ENCODE assay signal across 8 cellular contexts in the genomic region with DNA sequence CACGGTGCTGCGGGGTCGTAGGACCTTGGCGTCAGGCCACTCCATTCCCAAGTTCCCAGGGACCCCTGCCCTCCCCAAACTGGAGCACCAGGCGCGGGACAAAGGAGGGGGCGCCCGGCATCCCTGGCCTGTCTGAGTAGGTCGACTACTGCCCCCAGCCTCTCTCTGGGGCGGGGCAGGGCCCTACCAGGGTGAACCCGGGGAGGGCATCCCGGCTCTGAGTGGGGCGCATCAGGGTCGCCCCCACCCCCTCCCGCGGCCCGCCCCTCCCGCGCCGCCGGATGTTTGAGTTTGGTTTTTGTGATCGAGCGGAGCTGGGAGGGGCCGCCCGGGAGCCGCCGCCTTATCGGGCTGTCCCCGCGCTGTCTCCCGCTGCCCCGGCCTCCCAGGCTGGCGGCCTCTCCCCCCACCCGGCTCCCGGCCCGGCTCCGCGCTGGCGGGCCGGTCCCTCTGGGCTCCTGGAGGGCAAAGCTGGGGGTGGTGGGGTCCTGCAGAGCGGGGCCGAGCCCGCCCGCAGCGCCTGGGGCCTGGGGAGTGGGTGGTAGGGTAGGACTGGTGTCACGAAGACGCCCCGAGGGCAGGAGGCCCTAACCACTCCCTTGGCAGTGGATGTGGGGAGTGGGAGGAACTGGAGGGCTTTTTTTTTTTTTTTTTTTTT. TPM values are rescaled to one million over a fixed set of nuclear protein-coding genes. Genes with fewer than 3 reads are reported as not detected.
DNase-seq lines count a peak whose midpoint lies in the region; ATAC-seq and TF ChIP-seq lines count a peak whose summit lies in the region.

No MANE protein-coding gene starts in this region.

- peak; percentile 54 for ATAC-seq in GM23338
- ATAC-seq in activated CD8-positive, alpha-beta T cell treated with anti-CD3 and anti-CD28 coated beads, Interleukin-2, amount 10 ng/mL, durations not matched to agents 7 days and 5 days = peak; percentile 82
- no peak for ATAC-seq in GM21723 (IDR thresholded peaks at IDR 0.05; ENCODE audit: unreplicated experiment)

- H3K4me1 Mint-ChIP-seq in GM23338 = peaks cover 44% of the 10 kb centered on the region
- peaks cover 11% of the 10 kb centered on the region for H3K4me1 Mint-ChIP-seq in activated CD8-positive, alpha-beta T cell treated with anti-CD3 and anti-CD28 coated beads, Interleukin-2, amount 10 ng/mL, durations not matched to agents 7 days and 5 days (ENCODE audit: low read depth)

- peaks cover 40% of the 10 kb centered on the region for H3K4me1 ChIP-seq in GM23338 (ENCODE audit: insufficient read depth)
- peaks cover 0 to 30% of the 10 kb centered on the region in 2 donors for H3K4me1 ChIP-seq in right atrium auricular region
- peaks cover 0 to 7% (median 3%) of the 10 kb centered on the region in 4 donors for H3K4me1 ChIP-seq in sigmoid colon

- H3K4me3 Mint-ChIP-seq in GM23338 = peak overlapping the region; percentile 58; the same call in 2 of the 3 replicates
- peak overlapping the region; percentile 46 for H3K4me3 Mint-ChIP-seq in activated CD8-positive, alpha-beta T cell treated with anti-CD3 and anti-CD28 coated beads, Interleukin-2, amount 10 ng/mL, durations not matched to agents 7 days and 5 days

- CTCF ChIA-PET in activated CD8-positive, alpha-beta T cell treated with anti-CD3 and anti-CD28 coated beads, Interleukin-2, amount 10 ng/mL, durations not matched to agents 7 days and 5 days (lab: Charles Lee) = interaction anchor here (0.6 to 0.7 kb wide), 2 partner anchors 17 to 36 kb away, joined by 3 to 5 read pairs; no protein-coding TSS in a partner anchor

- peak; percentile 54 for DNase-seq in GM23338 (ENCODE audit: low spot score)
- DNase-seq in activated CD8-positive, alpha-beta T cell treated with anti-CD3 and anti-CD28 coated beads, Interleukin-2, amount 10 ng/mL, durations not matched to agents 7 days and 5 days = peak; percentile 51
- DNase-seq in right atrium auricular region (ENCODE audit: low spot score) = no peak
- DNase-seq in sigmoid colon = no peak
- DNase-seq in NCI-H2029 (lab: John Stamatoyannopoulos, UW) = no peak
- no peak for DNase-seq in NCI-H187 treated with DMSO at 0.1 percent for 48 hours (lab: John Stamatoyannopoulos, UW)
- no peak for DNase-seq in NCI-H774 (lab: John Stamatoyannopoulos, UW)

- no peak for TF ChIP-seq POLR2A in sigmoid colon (IDR thresholded peaks at IDR 0.05)

- no peak overlapping the region for H3K27ac ChIP-seq in GM23338 (ENCODE audit: low read depth)
- H3K27ac ChIP-seq in right atrium auricular region = peak overlapping the region; percentile 62 to 73
- no peak overlapping the region for H3K27ac ChIP-seq in sigmoid colon

- no peak overlapping the region for H3K27ac Mint-ChIP-seq in GM23338
- H3K27ac Mint-ChIP-seq in activated CD8-positive, alpha-beta T cell treated with anti-CD3 and anti-CD28 coated beads, Interleukin-2, amount 10 ng/mL, durations not matched to agents 7 days and 5 days = no peak overlapping the region

- no peaks in the 10 kb centered on the region for H4K20me1 ChIP-seq in GM23338 (replicated peaks; ENCODE audit: insufficient read depth)

- H3K9me2 ChIP-seq in GM23338 (ENCODE audit: insufficient read depth) = no peaks in the 10 kb centered on the region

- H3K27me3 Mint-ChIP-seq in GM23338 (ENCODE audit: insufficient read depth, low read depth, poor library complexity) = peaks cover 29% of the 10 kb centered on the region
- H3K27me3 Mint-ChIP-seq in activated CD8-positive, alpha-beta T cell treated with anti-CD3 and anti-CD28 coated beads, Interleukin-2, amount 10 ng/mL, durations not matched to agents 7 days and 5 days (ENCODE audit: low read depth) = peaks cover 7% of the 10 kb centered on the region

- H3K4me2 ChIP-seq in GM23338 = peak overlapping the region; percentile 81

- H3K79me2 ChIP-seq in GM23338 (replicated peaks; ENCODE audit: insufficient read depth) = no peaks in the 10 kb centered on the region

- intact Hi-C loops in sigmoid colon (cut with DNase I) = no loop called here

- H3K27me3 ChIP-seq in GM23338 (ENCODE audit: insufficient read depth) (no peaks in the 10 kb centered on the region), right atrium auricular region (no peaks in the 10 kb centered on the region), sigmoid colon (peaks cover 0 to 25% (median 0%) of the 10 kb centered on the region in 3 donors)

- H3K4me3 ChIP-seq in GM23338 = peak overlapping the region; percentile 53
- peak overlapping the region; percentile 21 to 46 for H3K4me3 ChIP-seq in right atrium auricular region
- peak overlapping the region in 3 of 4 donors; percentile 10 to 38 (median 37) for H3K4me3 ChIP-seq in sigmoid colon

- no peak for TF ChIP-seq EP300 in sigmoid colon (IDR thresholded peaks at IDR 0.05)

- 18 to 20% methylated on average over 48 of the region's 48 CpGs for WGBS in sigmoid colon, 2 donors

- H3K9me3 ChIP-seq in right atrium auricular region (no peaks in the 10 kb centered on the region), sigmoid colon (no peaks in the 10 kb centered on the region)

- TF ChIP-seq CTCF in GM23338 (conservative IDR thresholded peaks at IDR 0.05; ENCODE audit: low read depth in 2 of 2) (no peak), right atrium auricular region (IDR thresholded peaks at IDR 0.05) (no peak), sigmoid colon (IDR thresholded peaks at IDR 0.05) (no peak)

- no peaks in the 10 kb centered on the region for H3K36me3 ChIP-seq in GM23338 (ENCODE audit: insufficient read depth)
- no peaks in the 10 kb centered on the region for H3K36me3 ChIP-seq in right atrium auricular region
- no peaks in the 10 kb centered on the region for H3K36me3 ChIP-seq in sigmoid colon

- peak overlapping the region; percentile 83 for H2AFZ ChIP-seq in GM23338

- no peaks in the 10 kb centered on the region for H3K9me3 Mint-ChIP-seq in GM23338
- H3K9me3 Mint-ChIP-seq in activated CD8-positive, alpha-beta T cell treated with anti-CD3 and anti-CD28 coated beads, Interleukin-2, amount 10 ng/mL, durations not matched to agents 7 days and 5 days (ENCODE audit: insufficient read depth) = no peaks in the 10 kb centered on the region

- H3F3A ChIP-seq in GM23338 (replicated peaks; ENCODE audit: low read depth) = peaks cover 7% of the 10 kb centered on the region; the same call in 1 of the 2 replicates

- H3K36me3 Mint-ChIP-seq in GM23338 (ENCODE audit: low read depth) = no peaks in the 10 kb centered on the region
- H3K36me3 Mint-ChIP-seq in activated CD8-positive, alpha-beta T cell treated with anti-CD3 and anti-CD28 coated beads, Interleukin-2, amount 10 ng/mL, durations not matched to agents 7 days and 5 days (ENCODE audit: low read depth) = no peaks in the 10 kb centered on the region

- POLR2A ChIA-PET in activated CD8-positive, alpha-beta T cell treated with anti-CD3 and anti-CD28 coated beads, Interleukin-2, amount 10 ng/mL, durations not matched to agents 7 days and 5 days (lab: Charles Lee) = interaction anchor here (0.7 kb wide), 1 partner anchor 302 kb away, joined by 3 read pairs; no protein-coding TSS in a partner anchor

TF ChIP-seq in GM23338, 12 proteins besides CTCF, POLR2A, EP300 and RAD21 (continues in another document):
- TF ChIP-seq NANOG (IDR thresholded peaks at IDR 0.05; ENCODE audit: borderline replicate concordance) (no peak), STAT1 (IDR thresholded peaks at IDR 0.05; ENCODE audit: unreplicated experiment) (no peak), JUNB (IDR thresholded peaks at IDR 0.05; ENCODE audit: unreplicated experiment) (no peak)

RNA-seq across cellular contexts. Expression of a gene that starts 47.2 kb away (rescaled TPM):
- 11.9 and 15.7 TPM in 2 replicates for total RNA-seq in GM23338 (2014; rRNA removed; shearing (Covaris generic))
- polyA plus RNA-seq in GM23338 (2016; fragmentation: Nextera tagmentation; extraction: Ambion mirVana) (1.6 and 2.1 TPM in 2 replicates), sigmoid colon (1 to 10 TPM; 1.8 to 9.2 (median 1.8) TPM)
- 1 to 10 TPM in 1 of 2 experiments, under 1 TPM in 1; 0.97 to 1.2 TPM for total RNA-seq in activated CD8-positive, alpha-beta T cell treated with anti-CD3 and anti-CD28 coated beads, Interleukin-2, amount 10 ng/mL, durations not matched to agents 7 days and 5 days
- total RNA-seq in right atrium auricular region (100 to 1,000 TPM in 1 of 2 donors, 10 to 100 TPM in 1; 20.8 to 104 TPM), sigmoid colon (1 to 10 TPM; 4.8 to 8.0 (median 5.8) TPM)

Comparison
In these comparisons a context has a peak if more than half of its experiments do, and no peak if none do; other contexts are left out.
1. DNase-seq: peak in GM23338 (single experiment) and activated CD8-positive, alpha-beta T cell treated with anti-CD3 and anti-CD28 coated beads, Interleukin-2, amount 10 ng/mL, durations not matched to agents 7 days and 5 days (single experiment); none in right atrium auricular region (single experiment), sigmoid colon (single experiment), NCI-H2029 (single experiment), NCI-H187 treated with DMSO at 0.1 percent for 48 hours (single experiment) and NCI-H774 (single experiment).
2. H3K27ac ChIP-seq: peak in right atrium auricular region (2 of 2); none in GM23338 (single experiment) and sigmoid colon (0 of 4).
3. Peak in every context shown above with its lines, with median percentiles within 50 percentile points of each other: H3K4me3 ChIP-seq.